2 cellular contexts compared by ENCODE assay signal in genomic region chr1:117372863-117373412, GRCh38.
TF ChIP-seq lines count a peak whose summit lies in the region.

No MANE protein-coding gene starts in this region.

TF ChIP-seq in IMR-90, 13 proteins besides CTCF, POLR2A, EP300 and RAD21:
- TF ChIP-seq CEBPB (IDR thresholded peaks at IDR 0.05; ENCODE audit: low read depth, low read length), result no peak
- TF ChIP-seq FOS (IDR thresholded peaks at IDR 0.05; ENCODE audit: low read depth, low read length), result no peak
- no peak for TF ChIP-seq BHLHE40 (IDR thresholded peaks at IDR 0.05; ENCODE audit: low read depth, low read length)
- no peak for TF ChIP-seq USF2 (IDR thresholded peaks at IDR 0.05; ENCODE audit: low read depth, low read length)
- no peak for TF ChIP-seq MAFK (IDR thresholded peaks at IDR 0.05; ENCODE audit: low read depth, low read length)
- no peak for TF ChIP-seq ELK1 (IDR thresholded peaks at IDR 0.05; ENCODE audit: borderline replicate concordance, low read depth, low read length)
- TF ChIP-seq CHD1 (IDR thresholded peaks at IDR 0.05; ENCODE audit: low read depth, low read length), result no peak
- TF ChIP-seq RFX5 (IDR thresholded peaks at IDR 0.05; ENCODE audit: low read depth, low read length), result no peak
- no peak for TF ChIP-seq RCOR1 (IDR thresholded peaks at IDR 0.05; ENCODE audit: insufficient replicate concordance, low read length)
- TF ChIP-seq NFE2L2 (IDR thresholded peaks at IDR 0.05; ENCODE audit: low read depth, low read length), result no peak
TF ChIP-seq in IMR-90: peak in this region for 0.

TF ChIP-seq in GM12878, 131 proteins besides CTCF, POLR2A, EP300 and RAD21:
- TF ChIP-seq SPI1 (IDR thresholded peaks at IDR 0.05; ENCODE audit: borderline replicate concordance, insufficient read depth, low read depth, low read length) (0 out of 2 replicates have a peak, but pooled peaks have one; percentile 19), FOXK2 (IDR thresholded peaks at IDR 0.05) (no peak)
